Comparison of ENCODE assay signal across 8 cellular contexts in the genomic region with DNA sequence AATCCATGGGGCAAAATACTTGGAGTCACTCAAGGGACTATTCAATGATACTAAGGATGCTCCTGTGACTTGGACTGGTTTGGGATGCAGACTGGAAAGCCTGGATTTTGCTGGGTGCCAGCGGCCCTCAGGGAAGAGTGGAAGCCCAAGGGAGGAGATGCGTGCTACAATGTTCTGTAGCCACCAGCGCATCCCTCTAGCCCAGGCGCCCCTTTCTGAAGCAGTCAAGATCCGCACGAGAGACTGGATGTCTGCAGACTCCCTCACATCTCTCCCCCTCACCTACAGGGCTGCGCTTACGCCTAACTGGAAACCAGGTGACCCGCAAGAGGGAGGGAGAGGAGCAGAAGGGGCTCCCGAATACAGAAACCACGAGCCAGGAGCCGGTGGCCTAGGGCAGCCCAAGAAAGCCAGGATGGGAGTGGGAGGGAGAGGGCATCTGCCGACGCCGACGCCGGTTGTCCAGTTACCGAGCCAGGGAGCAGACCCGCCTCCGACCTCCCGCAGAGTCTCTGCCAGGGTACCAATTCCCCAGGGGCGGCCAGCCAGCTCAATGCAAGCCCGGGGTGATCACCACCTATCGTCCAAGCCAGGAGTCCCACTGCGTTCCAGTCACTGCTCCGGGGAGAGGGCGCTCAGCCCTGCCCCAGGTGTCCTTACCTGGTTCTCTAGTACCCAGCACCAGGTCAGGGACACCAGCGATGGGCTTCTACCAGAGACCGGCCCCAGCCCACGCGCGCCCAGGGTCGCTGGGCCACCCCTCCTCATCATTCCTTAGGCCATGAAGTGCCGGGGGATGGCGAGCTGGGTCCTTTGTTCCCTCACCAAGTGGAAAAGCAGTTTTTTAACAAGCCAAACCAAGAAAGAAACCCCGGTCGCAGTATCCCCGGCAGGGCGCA. TPM values are rescaled to one million over a fixed set of nuclear protein-coding genes. Genes with fewer than 3 reads are reported as not detected.
A peak's percentile ranks its signal among the peaks of the same experiment; 100 is the strongest.
DNase-seq lines count a peak whose midpoint lies in the region; ATAC-seq and TF ChIP-seq lines count a peak whose summit lies in the region.

No MANE protein-coding gene starts in this region.

- H3K9ac ChIP-seq in parathyroid adenoma, result no peak overlapping the region

- TF ChIP-seq CTCF in activated B cell treated with CpG ODN at 0.5 μM for 24 hours (IDR thresholded peaks at IDR 0.05) (no peak), parathyroid adenoma (IDR thresholded peaks at IDR 0.05) (no peak)

- CTCF ChIA-PET in activated naive CD4-positive, alpha-beta T cell treated with anti-CD3 and anti-CD28 coated beads for 36 hours (lab: Charles Lee), result interaction anchor here (0.6 kb wide), 1 partner anchor 129 kb away, joined by 5 read pairs; no protein-coding TSS in a partner anchor
- CTCF ChIA-PET in activated B cell treated with CpG ODN at 0.5 μM for 24 hours (lab: Charles Lee), result no interaction called here

- peaks cover 55% of the 10 kb centered on the region for H3K27me3 Mint-ChIP-seq in activated naive CD4-positive, alpha-beta T cell treated with anti-CD3 and anti-CD28 coated beads for 36 hours (ENCODE audit: low read depth)
- peaks cover 47% of the 10 kb centered on the region for H3K27me3 Mint-ChIP-seq in activated B cell treated with CpG ODN at 0.5 μM for 24 hours

- H3K79me2 ChIP-seq in parathyroid adenoma, result no peaks in the 10 kb centered on the region

- peak overlapping the region; percentile 85 for H3K4me2 ChIP-seq in parathyroid adenoma (ENCODE audit: low read length)

- POLR2A ChIA-PET in activated B cell treated with CpG ODN at 0.5 μM for 24 hours (lab: Charles Lee), result no interaction called here

- H3K36me3 ChIP-seq in parathyroid adenoma (ENCODE audit: control insufficient read depth, insufficient read depth, low read length), result no peaks in the 10 kb centered on the region

- peak overlapping the region; percentile 62 for H3K4me3 ChIP-seq in parathyroid adenoma (ENCODE audit: low read depth, low read length)

- no peaks in the 10 kb centered on the region for H3K4me1 ChIP-seq in parathyroid adenoma

- no peaks in the 10 kb centered on the region for H3K9me3 Mint-ChIP-seq in activated naive CD4-positive, alpha-beta T cell treated with anti-CD3 and anti-CD28 coated beads for 36 hours
- H3K9me3 Mint-ChIP-seq in activated B cell treated with CpG ODN at 0.5 μM for 24 hours, result no peaks in the 10 kb centered on the region

- H3K36me3 Mint-ChIP-seq in activated naive CD4-positive, alpha-beta T cell treated with anti-CD3 and anti-CD28 coated beads for 36 hours (ENCODE audit: low read depth), result no peaks in the 10 kb centered on the region
- H3K36me3 Mint-ChIP-seq in activated B cell treated with CpG ODN at 0.5 μM for 24 hours (ENCODE audit: low read depth), result no peaks in the 10 kb centered on the region

- peaks cover 13% of the 10 kb centered on the region for H3K4me1 Mint-ChIP-seq in activated naive CD4-positive, alpha-beta T cell treated with anti-CD3 and anti-CD28 coated beads for 36 hours (ENCODE audit: low read depth)
- H3K4me1 Mint-ChIP-seq in activated B cell treated with CpG ODN at 0.5 μM for 24 hours, result peaks cover 14% of the 10 kb centered on the region

- no peaks in the 10 kb centered on the region for H3K9me3 ChIP-seq in parathyroid adenoma (ENCODE audit: control insufficient read depth, low read length)

- H3K4me3 Mint-ChIP-seq in activated naive CD4-positive, alpha-beta T cell treated with anti-CD3 and anti-CD28 coated beads for 36 hours, result peak overlapping the region; percentile 63
- peak overlapping the region; percentile 73 for H3K4me3 Mint-ChIP-seq in activated B cell treated with CpG ODN at 0.5 μM for 24 hours

- intact Hi-C loops in activated naive CD4-positive, alpha-beta T cell treated with anti-CD3 and anti-CD28 coated beads for 36 hours (cut with micrococcal nuclease), result no loop called here
- intact Hi-C loops in activated B cell treated with CpG ODN at 0.5 μM for 24 hours (cut with micrococcal nuclease), result no loop called here

- no peak for ATAC-seq in activated B cell treated with CpG ODN at 0.5 μM for 24 hours (ENCODE audit: low read depth)

- no peak overlapping the region for H3K27ac Mint-ChIP-seq in activated naive CD4-positive, alpha-beta T cell treated with anti-CD3 and anti-CD28 coated beads for 36 hours
- H3K27ac Mint-ChIP-seq in activated B cell treated with CpG ODN at 0.5 μM for 24 hours, result no peak overlapping the region

- DNase-seq in activated naive CD4-positive, alpha-beta T cell treated with anti-CD3 and anti-CD28 coated beads for 36 hours, result no peak
- no peak for DNase-seq in activated naive CD4-positive, alpha-beta T cell treated with anti-CD3 and anti-CD28 coated beads, Interleukin-2, amount 50 U/mL, for 16 hours
- DNase-seq in activated B cell treated with CpG ODN at 0.5 μM for 24 hours (no peak), glomerular visceral epithelial cell (ENCODE audit: extremely low spot score) (peak; percentile 47), cortex of kidney (lab: John Stamatoyannopoulos, UW) (no peak), GM03348 (ENCODE audit: low spot score) (no peak)
- no peak for DNase-seq in activated effector memory CD4-positive, alpha-beta T cell treated with anti-CD3 and anti-CD28 coated beads, Interleukin-2, amount 50 U/mL, for 16 hours

- H3K27ac ChIP-seq in parathyroid adenoma, result no peak overlapping the region

- H3K27me3 ChIP-seq in parathyroid adenoma (ENCODE audit: control insufficient read depth, insufficient read depth, low read length), result no peaks in the 10 kb centered on the region

- H2AFZ ChIP-seq in parathyroid adenoma, result peak overlapping the region; percentile 89

RNA-seq across cellular contexts. Expression of a gene that starts 1.2 kb away (rescaled TPM):
- not detected for total RNA-seq in activated naive CD4-positive, alpha-beta T cell treated with anti-CD3 and anti-CD28 coated beads for 36 hours
- 0.20 and 1.1 TPM in 2 replicates for total RNA-seq in activated B cell treated with CpG ODN at 0.5 μM for 24 hours
